In the genomic region with DNA sequence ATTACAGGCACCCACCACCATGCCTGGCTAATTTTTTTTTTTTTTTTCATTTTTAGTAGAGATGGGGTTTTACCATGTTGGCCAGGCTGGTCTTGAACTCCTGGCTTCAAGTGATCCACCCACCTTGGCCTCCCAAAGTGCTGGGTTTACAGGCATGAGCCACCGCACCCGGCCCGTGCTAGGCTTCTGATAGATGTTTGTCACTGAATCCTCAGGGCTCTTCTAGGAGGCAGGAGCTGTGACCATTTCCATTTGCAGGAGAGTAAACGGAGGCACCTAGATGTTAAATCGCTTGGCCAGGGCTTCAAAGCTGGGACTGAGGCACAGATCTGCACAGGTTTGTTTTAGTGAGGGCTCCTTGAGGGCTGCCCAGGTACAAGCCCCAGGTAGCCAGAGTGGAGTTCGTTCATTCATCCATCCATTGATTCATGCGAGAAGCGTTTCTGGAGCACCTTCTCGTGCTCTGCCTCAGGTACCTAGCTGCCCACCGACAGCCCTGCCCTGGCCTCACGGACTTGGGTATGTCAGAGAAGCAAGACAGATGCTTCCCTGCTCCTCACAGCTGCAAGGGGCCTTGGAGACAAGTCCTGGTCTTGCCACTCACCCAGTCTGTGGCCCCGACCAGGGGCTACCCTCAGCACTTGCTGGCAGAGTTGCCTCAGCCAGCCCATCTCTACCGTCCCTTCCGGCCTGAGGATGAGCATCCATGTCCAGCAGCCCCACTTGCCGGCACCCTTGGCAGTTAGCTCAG, we compare ENCODE assay signal across 2 cellular contexts.
TF ChIP-seq lines count a peak whose summit lies in the region.

No MANE protein-coding gene starts in this region.

TF ChIP-seq in SK-N-SH, 30 proteins besides CTCF, POLR2A, EP300 and RAD21:
- TF ChIP-seq RXRA (IDR thresholded peaks at IDR 0.05; ENCODE audit: borderline replicate concordance, low read depth) (no peak), GABPA (IDR thresholded peaks at IDR 0.05; ENCODE audit: low read depth) (no peak), JUND (IDR thresholded peaks at IDR 0.05) (no peak), NRF1 (IDR thresholded peaks at IDR 0.05; ENCODE audit: low read depth, low read length) (no peak), MXI1 (IDR thresholded peaks at IDR 0.05; ENCODE audit: low read depth, low read length) (no peak), SIN3A (IDR thresholded peaks at IDR 0.05; ENCODE audit: borderline replicate concordance, low read depth, low read length) (no peak), SMC3 (IDR thresholded peaks at IDR 0.05; ENCODE audit: low read depth, low read length) (no peak), YY1 (IDR thresholded peaks at IDR 0.05; ENCODE audit: low read depth) (no peak), TEAD4 (IDR thresholded peaks at IDR 0.05; ENCODE audit: borderline replicate concordance, insufficient read depth) (no peak), ELF1 (IDR thresholded peaks at IDR 0.05) (no peak), POLR2AphosphoS5 (IDR thresholded peaks at IDR 0.05; ENCODE audit: low read depth, low read length) (no peak), TAF1 (IDR thresholded peaks at IDR 0.05; ENCODE audit: borderline replicate concordance, low read depth, low read length) (no peak)
- TF ChIP-seq, protein P1, sequence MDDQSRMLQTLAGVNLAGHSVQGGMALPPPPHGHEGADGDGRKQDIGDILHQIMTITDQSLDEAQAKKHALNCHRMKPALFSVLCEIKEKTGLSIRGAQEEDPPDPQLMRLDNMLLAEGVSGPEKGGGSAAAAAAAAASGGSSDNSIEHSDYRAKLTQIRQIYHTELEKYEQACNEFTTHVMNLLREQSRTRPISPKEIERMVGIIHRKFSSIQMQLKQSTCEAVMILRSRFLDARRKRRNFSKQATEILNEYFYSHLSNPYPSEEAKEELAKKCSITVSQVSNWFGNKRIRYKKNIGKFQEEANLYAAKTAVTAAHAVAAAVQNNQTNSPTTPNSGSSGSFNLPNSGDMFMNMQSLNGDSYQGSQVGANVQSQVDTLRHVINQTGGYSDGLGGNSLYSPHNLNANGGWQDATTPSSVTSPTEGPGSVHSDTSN (IDR thresholded peaks at IDR 0.05): no peak
- TF ChIP-seq, protein P2, sequence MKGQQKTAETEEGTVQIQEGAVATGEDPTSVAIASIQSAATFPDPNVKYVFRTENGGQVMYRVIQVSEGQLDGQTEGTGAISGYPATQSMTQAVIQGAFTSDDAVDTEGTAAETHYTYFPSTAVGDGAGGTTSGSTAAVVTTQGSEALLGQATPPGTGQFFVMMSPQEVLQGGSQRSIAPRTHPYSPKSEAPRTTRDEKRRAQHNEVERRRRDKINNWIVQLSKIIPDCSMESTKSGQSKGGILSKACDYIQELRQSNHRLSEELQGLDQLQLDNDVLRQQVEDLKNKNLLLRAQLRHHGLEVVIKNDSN (IDR thresholded peaks at IDR 0.05; ENCODE audit: borderline replicate concordance, low read depth): no peak

TF ChIP-seq in SK-N-SH treated with all-trans-retinoic acid at 6 μM for 48 hours, 23 proteins besides CTCF, POLR2A, EP300 and RAD21:
- no peak for TF ChIP-seq ISL1 (CRISPR knock-in tag; IDR thresholded peaks at IDR 0.05)
- no peak for TF ChIP-seq ZNF70 (CRISPR knock-in tag; IDR thresholded peaks at IDR 0.05)
- no peak for TF ChIP-seq ESRRG (CRISPR knock-in tag; IDR thresholded peaks at IDR 0.05)
- TF ChIP-seq TOX (CRISPR knock-in tag; IDR thresholded peaks at IDR 0.05; ENCODE audit: borderline replicate concordance): no peak
- TF ChIP-seq ZFP3 (CRISPR knock-in tag; IDR thresholded peaks at IDR 0.05): no peak
- TF ChIP-seq ZNF565 (CRISPR knock-in tag; conservative IDR thresholded peaks at IDR 0.05; ENCODE audit: low read depth): no peak
- no peak for TF ChIP-seq OSR1 (CRISPR knock-in tag; IDR thresholded peaks at IDR 0.05)
- TF ChIP-seq ZC3H10 (CRISPR knock-in tag; IDR thresholded peaks at IDR 0.05): no peak
- TF ChIP-seq, protein P3, sequence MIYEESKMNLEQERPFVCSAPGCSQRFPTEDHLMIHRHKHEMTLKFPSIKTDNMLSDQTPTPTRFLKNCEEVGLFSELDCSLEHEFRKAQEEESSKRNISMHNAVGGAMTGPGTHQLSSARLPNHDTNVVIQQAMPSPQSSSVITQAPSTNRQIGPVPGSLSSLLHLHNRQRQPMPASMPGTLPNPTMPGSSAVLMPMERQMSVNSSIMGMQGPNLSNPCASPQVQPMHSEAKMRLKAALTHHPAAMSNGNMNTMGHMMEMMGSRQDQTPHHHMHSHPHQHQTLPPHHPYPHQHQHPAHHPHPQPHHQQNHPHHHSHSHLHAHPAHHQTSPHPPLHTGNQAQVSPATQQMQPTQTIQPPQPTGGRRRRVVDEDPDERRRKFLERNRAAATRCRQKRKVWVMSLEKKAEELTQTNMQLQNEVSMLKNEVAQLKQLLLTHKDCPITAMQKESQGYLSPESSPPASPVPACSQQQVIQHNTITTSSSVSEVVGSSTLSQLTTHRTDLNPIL (CRISPR knock-in tag; IDR thresholded peaks at IDR 0.05; ENCODE audit: low read depth): no peak
- TF ChIP-seq BACH2 (CRISPR knock-in tag; IDR thresholded peaks at IDR 0.05; ENCODE audit: borderline replicate concordance): no peak
